In the genomic region with DNA sequence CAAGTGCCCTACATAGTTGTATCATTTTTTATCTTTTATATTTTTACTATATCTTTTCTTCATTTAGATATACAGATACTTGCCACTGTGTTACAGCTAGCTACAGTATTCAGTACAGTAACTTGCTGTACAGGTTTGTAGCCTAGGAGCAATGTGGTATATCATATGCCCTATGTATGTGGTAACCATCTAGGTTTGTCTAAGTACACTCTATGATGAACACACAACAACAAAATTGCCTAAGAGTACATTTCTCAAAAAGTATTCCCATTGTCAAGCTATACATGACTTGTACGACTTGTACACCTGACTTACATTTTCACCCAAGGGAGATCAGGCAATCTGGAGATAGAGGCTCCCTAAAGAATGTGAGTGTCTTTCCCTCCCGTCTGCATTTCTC, we compare ENCODE assay signal across 19 cellular contexts.
"Had no signal": no experiment of that assay in that cellular context is flagged by ENCODE, and none has a peak within 500 bp of the region (broad histone marks: within the 10 kb centered on the region; RNA-seq: fewer than 3 reads in every experiment).

No MANE protein-coding gene starts in this region.

- H3K4me3 ChIP-seq: colonic mucosa, left ventricle myocardium inferior, mucosa of descending colon, tibial nerve, uterus had no signal

- H3K27ac ChIP-seq: colonic mucosa, left ventricle myocardium inferior, tibial nerve, uterus had no signal

- DNase-seq: activated CD4-positive, alpha-beta memory T cell treated with anti-CD3 and anti-CD28 coated beads for 36 hours; activated CD4-positive, alpha-beta T cell treated with anti-CD3 and anti-CD28 coated beads for 1 hour; activated gamma-delta T cell; activated naive CD8-positive, alpha-beta T cell treated with anti-CD3 and anti-CD28 coated beads for 36 hours; activated T-cell treated with anti-CD3 and anti-CD28 coated beads, Interleukin-2, amount 50 U/mL, for 4 hours; central memory CD4-positive, alpha-beta T cell; colonic mucosa; foreskin fibroblast; hypothalamus; left ventricle myocardium inferior; mucosa of descending colon; natural killer cell; stimulated activated CD4-positive, alpha-beta T cell treated with anti-CD3 and anti-CD28 coated beads, Interleukin-12 subunit alpha, Interleukin-12 subunit beta, amount 100 ng/mL, for 4 hours; stimulated activated CD4-positive, alpha-beta T cell treated with anti-CD3 and anti-CD28 coated beads, Interleukin-2, amount 100 ng/mL, for 24 hours; substantia nigra; T1000; uterus had no signal

- H3K27me3 ChIP-seq: colonic mucosa, tibial nerve, uterus had no signal

- H3K36me3 Mint-ChIP-seq: natural killer cell had no signal

- H3K27me3 Mint-ChIP-seq: activated CD4-positive, alpha-beta memory T cell treated with anti-CD3 and anti-CD28 coated beads for 36 hours; activated naive CD8-positive, alpha-beta T cell treated with anti-CD3 and anti-CD28 coated beads for 36 hours; brain had no signal

- ATAC-seq: activated T-cell treated with anti-CD3 and anti-CD28 coated beads, Interleukin-2, amount 50 U/mL, for 4 hours; mucosa of descending colon; natural killer cell had no signal

- H3K9me3 ChIP-seq: colonic mucosa, left ventricle myocardium inferior, mucosa of descending colon, tibial nerve, uterus had no signal

- H3K4me1 ChIP-seq: colonic mucosa, uterus had no signal

- H3K36me3 ChIP-seq: colonic mucosa, left ventricle myocardium inferior, uterus had no signal

- H3K9me3 Mint-ChIP-seq: activated CD4-positive, alpha-beta memory T cell treated with anti-CD3 and anti-CD28 coated beads for 36 hours; activated naive CD8-positive, alpha-beta T cell treated with anti-CD3 and anti-CD28 coated beads for 36 hours; activated T-cell treated with anti-CD3 and anti-CD28 coated beads, Interleukin-2, amount 50 U/mL, for 4 hours; brain; natural killer cell had no signal

- H3K4me3 Mint-ChIP-seq: activated CD4-positive, alpha-beta memory T cell treated with anti-CD3 and anti-CD28 coated beads for 36 hours; activated naive CD8-positive, alpha-beta T cell treated with anti-CD3 and anti-CD28 coated beads for 36 hours; activated T-cell treated with anti-CD3 and anti-CD28 coated beads, Interleukin-2, amount 50 U/mL, for 4 hours had no signal

- H3K27ac Mint-ChIP-seq: activated CD4-positive, alpha-beta memory T cell treated with anti-CD3 and anti-CD28 coated beads for 36 hours; activated naive CD8-positive, alpha-beta T cell treated with anti-CD3 and anti-CD28 coated beads for 36 hours; brain had no signal
